In genomic region chr5:98602534-98603112, GRCh38 we compare ENCODE assay signal across 20 cellular contexts.
DNase-seq lines count a peak whose midpoint lies in the region; ATAC-seq, FAIRE-seq and TF ChIP-seq lines count a peak whose summit lies in the region.
"Had no signal": no experiment of that assay in that cellular context is flagged by ENCODE, and none has a peak within 500 bp of the region (broad histone marks: within the 10 kb centered on the region; RNA-seq: fewer than 3 reads in every experiment).

No MANE protein-coding gene starts in this region.

- intact Hi-C loops in GM12878 (cut with micrococcal nuclease; ENCODE audit: unreplicated experiment) = no loop called here
- intact Hi-C loops in posterior cingulate gyrus (cut with DNase I) = no loop called here
- intact Hi-C loops in colonic mucosa (cut with DNase I) = no loop called here

- H3K4me1 ChIP-seq in GM12878 (ENCODE audit: control insufficient read depth, insufficient read depth, low read length) = no peaks in the 10 kb centered on the region
- no peaks in the 10 kb centered on the region for H3K4me1 ChIP-seq in colonic mucosa
- H3K4me1 ChIP-seq: heart right ventricle, lower lobe of right lung had no signal

- no peak overlapping the region for H3K4me2 ChIP-seq in GM12878 (ENCODE audit: control insufficient read depth, insufficient read depth)

- no peak for TF ChIP-seq CTCF in GM12878 (IDR thresholded peaks at IDR 0.05 in 2 of 3, conservative IDR thresholded peaks at IDR 0.05 in 1 of 3; ENCODE audit: control insufficient read depth in 2 of 3, extremely low read depth in 1 of 3, insufficient read depth in 1 of 3, low read depth in 3 of 3, low read length in 3 of 3)
- no peak for TF ChIP-seq CTCF in colonic mucosa (IDR thresholded peaks at IDR 0.05)

- H4K20me1 ChIP-seq in GM12878 (ENCODE audit: control insufficient read depth, insufficient read depth) = no peaks in the 10 kb centered on the region

- H3K9me3 ChIP-seq in GM12878 (replicated peaks; ENCODE audit: control insufficient read depth, insufficient read depth, low read length) (no peaks in the 10 kb centered on the region; the same call in 2 of the 3 replicates), colonic mucosa (no peaks in the 10 kb centered on the region)
- H3K9me3 ChIP-seq: lower lobe of right lung, thoracic aorta had no signal

- no peak overlapping the region for H3K4me3 ChIP-seq in GM12878
- H3K4me3 ChIP-seq in colonic mucosa = no peak overlapping the region
- H3K4me3 ChIP-seq: heart right ventricle, lower lobe of right lung, thoracic aorta had no signal

- no peak overlapping the region for H2AFZ ChIP-seq in GM12878 (ENCODE audit: control insufficient read depth, low read depth, low read length)

- TF ChIP-seq POLR2A in GM12878 (IDR thresholded peaks at IDR 0.05; ENCODE audit: low read depth, low read length) (no peak), H54 (IDR thresholded peaks at IDR 0.05; ENCODE audit: low read depth, low read length) (no peak)

- ATAC-seq in GM18861 (IDR thresholded peaks at IDR 0.05; ENCODE audit: unreplicated experiment) (peak; percentile 80), GM21423 (IDR thresholded peaks at IDR 0.05; ENCODE audit: unreplicated experiment) (peak; percentile 57), HG03097 (IDR thresholded peaks at IDR 0.05; ENCODE audit: low FRiP score, unreplicated experiment) (peak; percentile 80), GM12878 (no peak)
- ATAC-seq: heart right ventricle; lower lobe of right lung; right cardiac atrium; Right ventricle myocardium inferior; stimulated activated memory B cell treated with anti-CD40 and anti-IgM and Interleukin-4, amounts not matched to agents 10 μg/mL and 1 μg/mL and 100 μg/mL, for 72 hours had no signal

- CTCF ChIA-PET in GM12878 (lab: Yijun Ruan, JAX) = no interaction called here

- SMC1A ChIA-PET in GM12878 (lab: Charles Lee; ENCODE audit: uncharacterized antibody, unreplicated experiment) = no interaction called here

- H3K27me3 ChIP-seq in GM12878 (replicated peaks in 1 of 2; ENCODE audit: control insufficient read depth in 2 of 2, insufficient read depth in 2 of 2, low read length in 1 of 2) = no peaks in the 10 kb centered on the region
- H3K27me3 ChIP-seq in colonic mucosa = no peaks in the 10 kb centered on the region
- H3K27me3 ChIP-seq: heart right ventricle had no signal

- RAD21 ChIA-PET in GM12878 (lab: Charles Lee; ENCODE audit: unreplicated experiment) = no interaction called here

- no peak for DNase-seq in GM12878 (ENCODE audit: low read depth, low spot score)
- no peak for DNase-seq in posterior cingulate gyrus
- DNase-seq in NCI-H2029 (lab: John Stamatoyannopoulos, UW) = no peak
- no peak for DNase-seq in colonic mucosa
- DNase-seq in H54 (ENCODE audit: insufficient read length, low spot score) = no peak
- DNase-seq: activated naive CD4-positive, alpha-beta T cell; activated T-cell treated with anti-CD3 and anti-CD28 coated beads for 4 hours; aorta; heart right ventricle; lower lobe of right lung; occipital lobe; right cardiac atrium; T-helper 1 cell had no signal

- POLR2A ChIA-PET in GM12878 (lab: Charles Lee) = no interaction called here

- H3K36me3 ChIP-seq in GM12878 (ENCODE audit: control insufficient read depth in 2 of 2, insufficient read depth in 2 of 2, low read length in 1 of 2) = no peaks in the 10 kb centered on the region
- no peaks in the 10 kb centered on the region for H3K36me3 ChIP-seq in colonic mucosa
- H3K36me3 ChIP-seq: heart right ventricle, lower lobe of right lung, thoracic aorta had no signal

- in situ Hi-C loops in GM12878 (cut with MboI) = no loop called here

- BruUV-seq in GM12878 (replicated peaks; lab: Mats Ljungman, UMichigan) = no TSS peak

- no peak overlapping the region for H3K27ac ChIP-seq in GM12878 (ENCODE audit: control insufficient read depth, insufficient read depth)
- no peak overlapping the region for H3K27ac ChIP-seq in colonic mucosa
- H3K27ac ChIP-seq: heart right ventricle, lower lobe of right lung, thoracic aorta had no signal

- H3K9ac ChIP-seq in GM12878 (ENCODE audit: control insufficient read depth, insufficient read depth, low read length) (no peak overlapping the region), colonic mucosa (ENCODE audit: low read depth in 2 of 2, low read length in 2 of 2) (no peak overlapping the region)

- no peaks in the 10 kb centered on the region for H3K79me2 ChIP-seq in GM12878 (ENCODE audit: control insufficient read depth, insufficient read depth, low read length)

- TF ChIP-seq EP300 in GM12878 (IDR thresholded peaks at IDR 0.05; ENCODE audit: borderline replicate concordance in 1 of 2, control insufficient read depth in 1 of 2, low read depth in 2 of 2, low read length in 2 of 2) = no peak

- TF ChIP-seq RAD21 in GM12878 (IDR thresholded peaks at IDR 0.05; ENCODE audit: insufficient read depth, low read depth, low read length) = no peak

- FAIRE-seq in GM12878 (lab: Jason Lieb, UNC) (no peak), H54 (lab: Jason Lieb, UNC) (no peak)
- FAIRE-seq: GM12892 had no signal

TF ChIP-seq in GM12878, 131 proteins besides CTCF, POLR2A, EP300 and RAD21:
- no peak for TF ChIP-seq STAT3 (IDR thresholded peaks at IDR 0.05; ENCODE audit: low read depth, low read length)
- TF ChIP-seq BRCA1 (IDR thresholded peaks at IDR 0.05; ENCODE audit: low read depth, low read length) = no peak
- TF ChIP-seq ZNF24 (IDR thresholded peaks at IDR 0.05) = peak; percentile 39; the same call in 1 of the 2 replicates
TF ChIP-seq in GM12878: peak in this region for 1.
